Comparison of ENCODE assay signal across 27 cellular contexts in the genomic region with DNA sequence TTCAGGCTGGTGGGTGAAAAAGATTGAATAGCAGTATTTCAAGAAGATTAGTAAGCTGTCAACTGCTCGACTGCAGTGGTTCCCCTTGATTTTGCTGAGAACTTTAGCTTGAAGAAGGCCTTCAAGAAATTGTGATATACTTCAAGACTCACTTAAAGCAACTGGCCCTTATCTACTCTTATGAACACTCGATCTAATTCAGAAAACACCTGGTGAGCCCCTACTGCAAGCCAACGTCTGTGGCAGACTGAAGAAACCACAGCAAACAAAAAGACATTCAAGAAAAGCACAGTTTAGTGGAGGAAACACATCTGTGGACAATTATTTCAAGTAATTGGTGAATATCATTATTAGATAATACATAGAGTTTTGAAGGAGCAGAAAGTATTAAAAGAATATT.
"Had no signal": no experiment of that assay in that cellular context is flagged by ENCODE, and none has a peak within 500 bp of the region (broad histone marks: within the 10 kb centered on the region; RNA-seq: fewer than 3 reads in every experiment).

No MANE protein-coding gene starts in this region.

- H3K36me3 ChIP-seq: stomach, suprapubic skin, thoracic aorta, thyroid gland, tibial artery, tibial nerve, transverse colon, upper lobe of left lung, upper lobe of right lung, uterus, vagina had no signal

- H3K9me3 Mint-ChIP-seq: stimulated activated effector memory CD8-positive, alpha-beta T cell treated with anti-CD3 and anti-CD28 coated beads, Interleukin-12 subunit alpha, Interleukin-12 subunit beta, amount 100 ng/mL, for 72 hours; stimulated activated memory B cell treated with anti-CD40 and anti-IgM and Interleukin-4, amounts not matched to agents 10 μg/mL and 1 μg/mL and 100 μg/mL, for 72 hours; stimulated activated naive B cell treated with anti-CD40 and anti-IgM and Interleukin-4, amounts not matched to agents 10 μg/mL and 1 μg/mL and 100 μg/mL, for 72 hours; stimulated activated naive CD8-positive, alpha-beta T cell treated with anti-CD3 and anti-CD28 coated beads, Interleukin-15, amount 100 ng/mL, for 72 hours; stimulated activated naive CD8-positive, alpha-beta T cell treated with anti-CD3 and anti-CD28 coated beads, Interleukin-15, Interleukin-2, amounts not matched to agents 100 ng/mL and 50 ng/mL, for 24 hours; type B pancreatic cell had no signal

- H3K9me3 ChIP-seq: stomach, suprapubic skin, testis, thoracic aorta, thyroid gland, tibial artery, tibial nerve, transverse colon, upper lobe of left lung, upper lobe of right lung, uterus, vagina had no signal

- H3K27ac Mint-ChIP-seq: stimulated activated effector memory CD8-positive, alpha-beta T cell treated with anti-CD3 and anti-CD28 coated beads, Interleukin-12 subunit alpha, Interleukin-12 subunit beta, amount 100 ng/mL, for 72 hours; stimulated activated memory B cell treated with anti-CD40 and anti-IgM and Interleukin-4, amounts not matched to agents 10 μg/mL and 1 μg/mL and 100 μg/mL, for 72 hours; stimulated activated naive B cell treated with anti-CD40 and anti-IgM and Interleukin-4, amounts not matched to agents 10 μg/mL and 1 μg/mL and 100 μg/mL, for 72 hours; stimulated activated naive CD8-positive, alpha-beta T cell treated with anti-CD3 and anti-CD28 coated beads, Interleukin-15, amount 100 ng/mL, for 72 hours; stimulated activated naive CD8-positive, alpha-beta T cell treated with anti-CD3 and anti-CD28 coated beads, Interleukin-15, Interleukin-2, amounts not matched to agents 100 ng/mL and 50 ng/mL, for 24 hours; type B pancreatic cell had no signal

- H3K4me3 Mint-ChIP-seq: stimulated activated effector memory CD8-positive, alpha-beta T cell treated with anti-CD3 and anti-CD28 coated beads, Interleukin-12 subunit alpha, Interleukin-12 subunit beta, amount 100 ng/mL, for 72 hours; stimulated activated memory B cell treated with anti-CD40 and anti-IgM and Interleukin-4, amounts not matched to agents 10 μg/mL and 1 μg/mL and 100 μg/mL, for 72 hours; stimulated activated naive B cell treated with anti-CD40 and anti-IgM and Interleukin-4, amounts not matched to agents 10 μg/mL and 1 μg/mL and 100 μg/mL, for 72 hours; stimulated activated naive CD8-positive, alpha-beta T cell treated with anti-CD3 and anti-CD28 coated beads, Interleukin-15, amount 100 ng/mL, for 72 hours; stimulated activated naive CD8-positive, alpha-beta T cell treated with anti-CD3 and anti-CD28 coated beads, Interleukin-15, Interleukin-2, amounts not matched to agents 100 ng/mL and 50 ng/mL, for 24 hours; type B pancreatic cell had no signal

- H3K4me1 Mint-ChIP-seq: stimulated activated effector memory CD8-positive, alpha-beta T cell treated with anti-CD3 and anti-CD28 coated beads, Interleukin-12 subunit alpha, Interleukin-12 subunit beta, amount 100 ng/mL, for 72 hours; stimulated activated memory B cell treated with anti-CD40 and anti-IgM and Interleukin-4, amounts not matched to agents 10 μg/mL and 1 μg/mL and 100 μg/mL, for 72 hours; stimulated activated naive B cell treated with anti-CD40 and anti-IgM and Interleukin-4, amounts not matched to agents 10 μg/mL and 1 μg/mL and 100 μg/mL, for 72 hours; stimulated activated naive CD8-positive, alpha-beta T cell treated with anti-CD3 and anti-CD28 coated beads, Interleukin-15, amount 100 ng/mL, for 72 hours had no signal

- DNase-seq: stimulated activated CD4-positive, alpha-beta T cell treated with anti-CD3 and anti-CD28 coated beads, Interleukin-2, amount 100 ng/mL, for 48 hours; stimulated activated CD4-positive, alpha-beta T cell treated with anti-CD3 and anti-CD28 coated beads, Interleukin-4, amount 100 ng/mL, for 1 hour; stimulated activated CD4-positive, alpha-beta T cell treated with anti-CD3 and anti-CD28 coated beads, Interleukin-4, amount 100 ng/mL, for 24 hours; stimulated activated CD4-positive, alpha-beta T cell treated with anti-CD3 and anti-CD28 coated beads, Interleukin-4, amount 100 ng/mL, for 4 hours; stimulated activated CD8-positive, alpha-beta memory T cell treated with anti-CD3 and anti-CD28 coated beads, Interleukin-4, amount 100 ng/mL, for 48 hours; stimulated activated naive B cell treated with anti-CD40 and anti-IgM and Interleukin-4, amounts not matched to agents 10 μg/mL and 1 μg/mL and 100 μg/mL, for 72 hours; stimulated activated naive CD4-positive, alpha-beta T cell; stimulated activated naive CD4-positive, alpha-beta T cell treated with Interleukin-2 at 50 U/mL for 16 hours; stimulated activated naive CD8-positive, alpha-beta T cell treated with anti-CD3 and anti-CD28 coated beads, Interleukin-15, amount 100 ng/mL, for 72 hours; stomach; substantia nigra; testis; thyroid gland; tibial artery; transverse colon; trophoblast cell; upper lobe of left lung; upper lobe of right lung; uterus had no signal

- H3K4me1 ChIP-seq: stomach, suprapubic skin, testis, thyroid gland, tibial artery, tibial nerve, transverse colon, upper lobe of left lung, upper lobe of right lung, uterus, vagina had no signal

- H3K27ac ChIP-seq: stomach, suprapubic skin, testis, thoracic aorta, thyroid gland, tibial artery, tibial nerve, transverse colon, upper lobe of left lung, upper lobe of right lung, uterus, vagina had no signal

- H3K27me3 Mint-ChIP-seq: stimulated activated memory B cell treated with anti-CD40 and anti-IgM and Interleukin-4, amounts not matched to agents 10 μg/mL and 1 μg/mL and 100 μg/mL, for 72 hours; stimulated activated naive B cell treated with anti-CD40 and anti-IgM and Interleukin-4, amounts not matched to agents 10 μg/mL and 1 μg/mL and 100 μg/mL, for 72 hours; stimulated activated naive CD8-positive, alpha-beta T cell treated with anti-CD3 and anti-CD28 coated beads, Interleukin-15, amount 100 ng/mL, for 72 hours; stimulated activated naive CD8-positive, alpha-beta T cell treated with anti-CD3 and anti-CD28 coated beads, Interleukin-15, Interleukin-2, amounts not matched to agents 100 ng/mL and 50 ng/mL, for 24 hours; type B pancreatic cell had no signal

- H3K27me3 ChIP-seq: stomach, suprapubic skin, testis, thyroid gland, tibial artery, tibial nerve, transverse colon, upper lobe of left lung, upper lobe of right lung, uterus, vagina had no signal

- H3K36me3 Mint-ChIP-seq: stimulated activated effector memory CD8-positive, alpha-beta T cell treated with anti-CD3 and anti-CD28 coated beads, Interleukin-12 subunit alpha, Interleukin-12 subunit beta, amount 100 ng/mL, for 72 hours; stimulated activated memory B cell treated with anti-CD40 and anti-IgM and Interleukin-4, amounts not matched to agents 10 μg/mL and 1 μg/mL and 100 μg/mL, for 72 hours; stimulated activated naive B cell treated with anti-CD40 and anti-IgM and Interleukin-4, amounts not matched to agents 10 μg/mL and 1 μg/mL and 100 μg/mL, for 72 hours; type B pancreatic cell had no signal

- ATAC-seq: stimulated activated effector memory CD8-positive, alpha-beta T cell treated with anti-CD3 and anti-CD28 coated beads, Interleukin-12 subunit alpha, Interleukin-12 subunit beta, amount 100 ng/mL, for 72 hours; stimulated activated naive B cell treated with anti-CD40 and anti-IgM and Interleukin-4, amounts not matched to agents 10 μg/mL and 1 μg/mL and 100 μg/mL, for 72 hours; stimulated activated naive CD8-positive, alpha-beta T cell treated with anti-CD3 and anti-CD28 coated beads, Interleukin-15, amount 100 ng/mL, for 72 hours; upper lobe of right lung had no signal

- H3K4me3 ChIP-seq: stomach, suprapubic skin, testis, thoracic aorta, thyroid gland, tibial artery, tibial nerve, transverse colon, upper lobe of left lung, upper lobe of right lung, uterus, vagina had no signal
